In the genomic region with DNA sequence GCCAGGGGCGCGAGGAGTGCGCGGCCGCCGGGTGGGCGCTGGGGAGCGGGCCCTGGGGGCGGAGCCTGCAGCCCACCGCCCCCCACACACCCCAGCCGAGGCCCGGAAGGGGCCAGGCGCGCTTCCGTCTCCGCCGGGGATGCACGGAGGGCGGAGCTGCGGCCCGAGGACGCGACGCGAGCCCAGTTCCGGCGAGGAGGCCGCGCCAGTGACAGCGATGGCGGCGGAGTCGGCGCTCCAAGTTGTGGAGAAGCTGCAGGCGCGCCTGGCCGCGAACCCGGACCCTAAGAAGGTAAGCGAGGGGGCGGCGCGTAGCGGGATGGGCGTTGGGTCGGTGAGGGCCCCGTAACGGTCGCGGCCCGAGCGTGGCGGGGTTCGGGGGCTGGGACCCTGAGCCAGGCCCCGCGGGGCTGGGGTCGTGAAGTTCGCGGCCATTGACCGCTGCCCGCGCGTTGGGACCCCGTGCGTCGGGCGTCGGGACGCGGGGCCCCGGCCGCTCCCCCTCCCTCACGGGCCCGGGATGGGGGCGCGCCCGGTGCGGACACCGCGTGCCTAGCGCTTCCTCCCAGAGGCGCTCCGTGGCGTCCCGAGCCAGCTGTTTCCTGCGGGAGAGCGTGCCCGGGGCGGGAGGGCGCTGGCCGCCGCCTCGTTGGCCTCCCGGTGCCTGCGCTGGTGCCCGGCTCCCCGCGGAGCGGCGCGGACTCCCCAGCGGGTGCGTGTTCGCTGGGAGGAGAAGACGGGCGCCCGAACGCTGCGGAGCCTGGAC, we compare ENCODE assay signal across 1 cellular context.
A peak's percentile ranks its signal among the peaks of the same experiment; 100 is the strongest.
TF ChIP-seq lines count a peak whose summit lies in the region.

Gene ELOA, plus strand, starts transcription at position 185 of the 766 bp plus-strand sequence. Its CDS starts 33 bp downstream, at position 218.

TF ChIP-seq in PFSK-1, 5 proteins besides CTCF, POLR2A, EP300 and RAD21:
- TF ChIP-seq, protein P1, sequence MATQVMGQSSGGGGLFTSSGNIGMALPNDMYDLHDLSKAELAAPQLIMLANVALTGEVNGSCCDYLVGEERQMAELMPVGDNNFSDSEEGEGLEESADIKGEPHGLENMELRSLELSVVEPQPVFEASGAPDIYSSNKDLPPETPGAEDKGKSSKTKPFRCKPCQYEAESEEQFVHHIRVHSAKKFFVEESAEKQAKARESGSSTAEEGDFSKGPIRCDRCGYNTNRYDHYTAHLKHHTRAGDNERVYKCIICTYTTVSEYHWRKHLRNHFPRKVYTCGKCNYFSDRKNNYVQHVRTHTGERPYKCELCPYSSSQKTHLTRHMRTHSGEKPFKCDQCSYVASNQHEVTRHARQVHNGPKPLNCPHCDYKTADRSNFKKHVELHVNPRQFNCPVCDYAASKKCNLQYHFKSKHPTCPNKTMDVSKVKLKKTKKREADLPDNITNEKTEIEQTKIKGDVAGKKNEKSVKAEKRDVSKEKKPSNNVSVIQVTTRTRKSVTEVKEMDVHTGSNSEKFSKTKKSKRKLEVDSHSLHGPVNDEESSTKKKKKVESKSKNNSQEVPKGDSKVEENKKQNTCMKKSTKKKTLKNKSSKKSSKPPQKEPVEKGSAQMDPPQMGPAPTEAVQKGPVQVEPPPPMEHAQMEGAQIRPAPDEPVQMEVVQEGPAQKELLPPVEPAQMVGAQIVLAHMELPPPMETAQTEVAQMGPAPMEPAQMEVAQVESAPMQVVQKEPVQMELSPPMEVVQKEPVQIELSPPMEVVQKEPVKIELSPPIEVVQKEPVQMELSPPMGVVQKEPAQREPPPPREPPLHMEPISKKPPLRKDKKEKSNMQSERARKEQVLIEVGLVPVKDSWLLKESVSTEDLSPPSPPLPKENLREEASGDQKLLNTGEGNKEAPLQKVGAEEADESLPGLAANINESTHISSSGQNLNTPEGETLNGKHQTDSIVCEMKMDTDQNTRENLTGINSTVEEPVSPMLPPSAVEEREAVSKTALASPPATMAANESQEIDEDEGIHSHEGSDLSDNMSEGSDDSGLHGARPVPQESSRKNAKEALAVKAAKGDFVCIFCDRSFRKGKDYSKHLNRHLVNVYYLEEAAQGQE (IDR thresholded peaks at IDR 0.05; ENCODE audit: insufficient read depth in 1 of 2, low read depth in 2 of 2, low read length in 2 of 2), result peak; percentile 12 to 15; a peak in 1 of 4 replicates
- peak; percentile 84; the same call in 1 of the 2 replicates for TF ChIP-seq TAF1 (IDR thresholded peaks at IDR 0.05; ENCODE audit: borderline replicate concordance, insufficient read depth, low read length)
- TF ChIP-seq FOXP2 (optimal IDR thresholded peaks at IDR 0.05; ENCODE audit: borderline replicate concordance, extremely low read depth, extremely low read length, insufficient read depth), result peak; percentile 80
- peak; percentile 83; the same call in 1 of the 2 replicates for TF ChIP-seq SIN3A (IDR thresholded peaks at IDR 0.05; ENCODE audit: borderline replicate concordance, insufficient read depth, low read length)
- TF ChIP-seq POLR2AphosphoS5 (IDR thresholded peaks at IDR 0.05; ENCODE audit: low read depth, low read length), result peak; percentile 90
